10 cellular contexts compared by ENCODE assay signal in genomic region chr5:169301386-169301930, GRCh38. TPM values are rescaled to one million over a fixed set of nuclear protein-coding genes. Genes with fewer than 3 reads are reported as not detected.
A peak's percentile ranks its signal among the peaks of the same experiment; 100 is the strongest.
DNase-seq lines count a peak whose midpoint lies in the region; ATAC-seq, FAIRE-seq and TF ChIP-seq lines count a peak whose summit lies in the region.
"Had no signal": no experiment of that assay in that cellular context is flagged by ENCODE, and none has a peak within 500 bp of the region (broad histone marks: within the 10 kb centered on the region; RNA-seq: fewer than 3 reads in every experiment).

No MANE protein-coding gene starts in this region.

- TF ChIP-seq POLR2A in endothelial cell of umbilical vein (IDR thresholded peaks at IDR 0.05; ENCODE audit: low read depth, low read length) (no peak), thyroid gland (IDR thresholded peaks at IDR 0.05) (no peak)

- no peak overlapping the region for H2AK5ac ChIP-seq in mesendoderm (ENCODE audit: low read length)

- DNase-seq in NT2/D1 (ENCODE audit: low read depth, low spot score) (no peak), endothelial cell of umbilical vein (ENCODE audit: low read depth, low spot score) (no peak), mesendoderm (no peak), thyroid gland (peak; percentile 67 to 72), mucosa of gallbladder (ENCODE audit: low spot score) (no peak), GM19240 (ENCODE audit: insufficient read length, low spot score) (no peak)
- DNase-seq in stimulated activated CD4-positive, alpha-beta T cell treated with anti-CD3 and anti-CD28 coated beads, Interleukin-4, amount 100 ng/mL, for 1 hour, result no peak
- DNase-seq: activated CD8-positive, alpha-beta T cell treated with anti-CD3 and anti-CD28 coated beads, Interleukin-2, amount 10 ng/mL, durations not matched to agents 7 days and 5 days; central memory CD4-positive, alpha-beta T cell had no signal

- H3K27me3 ChIP-seq in NT2/D1 (ENCODE audit: insufficient read depth, insufficient read length) (peaks cover 8% of the 10 kb centered on the region), endothelial cell of umbilical vein (ENCODE audit: control insufficient read depth in 2 of 2, insufficient read depth in 2 of 2, low read length in 2 of 2) (peaks cover 21 to 36% of the 10 kb centered on the region in 2 experiments), mesendoderm (ENCODE audit: insufficient read depth, low read length, poor library complexity) (peaks cover 11% of the 10 kb centered on the region), thyroid gland (no peaks in the 10 kb centered on the region)

- no peak overlapping the region for H2BK120ac ChIP-seq in mesendoderm (ENCODE audit: low read depth, low read length)

- no peaks in the 10 kb centered on the region for H4K20me1 ChIP-seq in endothelial cell of umbilical vein (replicated peaks; ENCODE audit: control insufficient read depth, extremely low read depth, insufficient read depth, low read length)

- H3K4me3 ChIP-seq in NT2/D1 (ENCODE audit: insufficient read length, low read depth) (peak overlapping the region; percentile 23), endothelial cell of umbilical vein (replicated peaks in 1 of 3; ENCODE audit: insufficient read depth in 1 of 3, low read depth in 1 of 3, low read length in 3 of 3) (peak overlapping the region in 1 of 3 experiments; percentile 3), mesendoderm (ENCODE audit: low read length) (no peak overlapping the region), thyroid gland (replicated peaks in 1 of 3) (peak overlapping the region in 2 of 3 donors; percentile 50 to 64)

- peaks cover under 1% of the 10 kb centered on the region for H3K36me3 ChIP-seq in NT2/D1 (ENCODE audit: insufficient read depth, insufficient read length, low read length)
- H3K36me3 ChIP-seq in endothelial cell of umbilical vein (ENCODE audit: control insufficient read depth in 2 of 2, extremely low read depth in 1 of 2, insufficient read depth in 2 of 2, low read length in 2 of 2), result no peaks in the 10 kb centered on the region
- no peaks in the 10 kb centered on the region for H3K36me3 ChIP-seq in mesendoderm (ENCODE audit: control insufficient read depth, insufficient read depth, low read length)
- H3K36me3 ChIP-seq in thyroid gland, result no peaks in the 10 kb centered on the region

- intact Hi-C loops in endothelial cell of umbilical vein (cut with micrococcal nuclease) (loop anchor here (1.0 to 5.0 kb wide), 4 partner anchors 49 to 916 kb away; no protein-coding TSS in a partner anchor), thyroid gland (cut with DNase I) (loop anchor here (10.0 kb wide), 4 partner anchors 137 to 627 kb away; no protein-coding TSS in a partner anchor)

- no CpG with 5 or more reads among the region's 18 CpGs for WGBS in mesendoderm (ENCODE audit: extremely low coverage, insufficient coverage, low lambda C conversion rate)
- WGBS in thyroid gland, 2 donors, result 17 to 20% methylated on average over 17 to 18 of the region's 18 CpGs

- no peak overlapping the region for H2BK15ac ChIP-seq in mesendoderm (replicated peaks; ENCODE audit: low read depth)

- no peak overlapping the region for H3K4ac ChIP-seq in mesendoderm (ENCODE audit: low read depth, low read length)

- no peaks in the 10 kb centered on the region for H3K9me1 ChIP-seq in endothelial cell of umbilical vein (replicated peaks; ENCODE audit: control insufficient read depth, extremely low read depth, insufficient read depth, low read length)

- no peaks in the 10 kb centered on the region for H3K79me1 ChIP-seq in mesendoderm (ENCODE audit: low read length)

- H3K27ac ChIP-seq in endothelial cell of umbilical vein (ENCODE audit: insufficient read depth, low read depth, low read length) (no peak overlapping the region), mesendoderm (ENCODE audit: low read depth, low read length) (no peak overlapping the region), thyroid gland (peak overlapping the region in 2 of 3 donors; percentile 65 to 82)

- no peaks in the 10 kb centered on the region for H3K9me3 ChIP-seq in NT2/D1 (ENCODE audit: insufficient read depth, low read length)
- no peaks in the 10 kb centered on the region for H3K9me3 ChIP-seq in endothelial cell of umbilical vein (replicated peaks; ENCODE audit: control insufficient read depth, insufficient read depth, low read length)
- no peaks in the 10 kb centered on the region for H3K9me3 ChIP-seq in thyroid gland

- H3K4me1 ChIP-seq in NT2/D1 (ENCODE audit: insufficient read depth, insufficient read length) (peaks cover 3% of the 10 kb centered on the region), endothelial cell of umbilical vein (ENCODE audit: control insufficient read depth, extremely low read depth, insufficient read depth, low read length) (peaks cover 4% of the 10 kb centered on the region), mesendoderm (ENCODE audit: control insufficient read depth, low read depth, low read length) (no peaks in the 10 kb centered on the region), thyroid gland (peaks cover 0 to 8% of the 10 kb centered on the region in 2 donors)

- dilution Hi-C loops in endothelial cell of umbilical vein (cut with MboI; ENCODE audit: extremely low pct_ligation_motif_present, low sequenced_read_pairs), result no loop called here

- no peak overlapping the region for H3K23ac ChIP-seq in mesendoderm (ENCODE audit: low read length)

- H4K5ac ChIP-seq in mesendoderm (ENCODE audit: low read length), result no peak overlapping the region

- H2BK5ac ChIP-seq in mesendoderm (ENCODE audit: low read length), result no peak overlapping the region

- no peak overlapping the region for H3K18ac ChIP-seq in mesendoderm (ENCODE audit: low read length)

- CTCF ChIA-PET in endothelial cell of umbilical vein (lab: Charles Lee), result interaction anchor here (0.7 to 1.0 kb wide), 3 partner anchors 15 to 314 kb away, joined by 3 to 5 read pairs (median 3); no protein-coding TSS in a partner anchor

- H3K4me2 ChIP-seq in endothelial cell of umbilical vein (ENCODE audit: insufficient read depth, low read length), result peak overlapping the region; percentile 45
- peak overlapping the region; percentile 68 for H3K4me2 ChIP-seq in mesendoderm (ENCODE audit: low read length)

- FAIRE-seq in endothelial cell of umbilical vein (lab: Jason Lieb, UNC), result peak; percentile 15

- no TSS peak for BruUV-seq in endothelial cell of umbilical vein (replicated peaks; lab: Mats Ljungman, UMichigan)

- POLR2A ChIA-PET in endothelial cell of umbilical vein (lab: Charles Lee), result no interaction called here

- peak overlapping the region; percentile 66 for H2AFZ ChIP-seq in endothelial cell of umbilical vein (ENCODE audit: low read depth, low read length)

- H3K9ac ChIP-seq in NT2/D1 (ENCODE audit: insufficient read length, low read depth) (peak overlapping the region; percentile 59), endothelial cell of umbilical vein (replicated peaks; ENCODE audit: extremely low read depth, insufficient read depth, low read length) (no peak overlapping the region), mesendoderm (ENCODE audit: low read length) (peak overlapping the region; percentile 44)

- no peak for TF ChIP-seq CTCF in endothelial cell of umbilical vein (IDR thresholded peaks at IDR 0.05; ENCODE audit: extremely low read depth in 1 of 2, insufficient read depth in 1 of 2, low read depth in 1 of 2, low read length in 2 of 2)
- TF ChIP-seq CTCF in thyroid gland (IDR thresholded peaks at IDR 0.05), result no peak

- H4K8ac ChIP-seq in mesendoderm (ENCODE audit: low read depth, low read length), result no peak overlapping the region

- ATAC-seq in GM21381 (IDR thresholded peaks at IDR 0.05; ENCODE audit: unreplicated experiment), result no peak
- ATAC-seq: activated CD8-positive, alpha-beta T cell treated with anti-CD3 and anti-CD28 coated beads, Interleukin-2, amount 10 ng/mL, durations not matched to agents 7 days and 5 days had no signal

- no peaks in the 10 kb centered on the region for H3K79me2 ChIP-seq in endothelial cell of umbilical vein (ENCODE audit: control insufficient read depth, insufficient read depth, low read length)
- H3K79me2 ChIP-seq in mesendoderm (ENCODE audit: control insufficient read depth, insufficient read depth, low read length), result no peaks in the 10 kb centered on the region

- peak overlapping the region; percentile 69 for H3K56ac ChIP-seq in mesendoderm (ENCODE audit: low read length)

TF ChIP-seq in endothelial cell of umbilical vein, 7 proteins besides CTCF, POLR2A, EP300 and RAD21:
- TF ChIP-seq JUN (IDR thresholded peaks at IDR 0.05; ENCODE audit: borderline replicate concordance, insufficient read depth, insufficient read length, low read depth) (no peak), EZH2 (IDR thresholded peaks at IDR 0.05; ENCODE audit: borderline replicate concordance, low read depth, low read length, severe bottlenecking) (no peak), MYC (IDR thresholded peaks at IDR 0.05; ENCODE audit: low read depth, low read length) (no peak), GATA2 (IDR thresholded peaks at IDR 0.05; ENCODE audit: insufficient read depth, insufficient read length, low read depth, low read length) (no peak), POLR2AphosphoS5 (IDR thresholded peaks at IDR 0.05; ENCODE audit: insufficient read depth, low read depth, low read length) (no peak), FOS (IDR thresholded peaks at IDR 0.05; ENCODE audit: borderline replicate concordance, insufficient read depth, low read length) (no peak)
- TF ChIP-seq, protein P1, sequence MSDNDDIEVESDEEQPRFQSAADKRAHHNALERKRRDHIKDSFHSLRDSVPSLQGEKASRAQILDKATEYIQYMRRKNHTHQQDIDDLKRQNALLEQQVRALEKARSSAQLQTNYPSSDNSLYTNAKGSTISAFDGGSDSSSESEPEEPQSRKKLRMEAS (IDR thresholded peaks at IDR 0.05; ENCODE audit: insufficient read depth, insufficient read length), result no peak

RNA-seq across cellular contexts. Expression of gene SLIT3, which starts 0.5 kb away (rescaled TPM):
- total RNA-seq in endothelial cell of umbilical vein (0.02 and 1.0 TPM in 2 replicates), thyroid gland (10 to 100 TPM; 28.4 to 77.2 (median 63.8) TPM), mucosa of gallbladder (40.2 TPM)
- polyA plus RNA-seq in endothelial cell of umbilical vein, result 0.90 and 1.5 TPM in 2 replicates
- 0.66 and 0.80 TPM in 2 replicates for polyA plus RNA-seq in endothelial cell of umbilical vein (2011; cell fraction: cytosol; rRNA removed)
- polyA plus RNA-seq in endothelial cell of umbilical vein (2011; cell fraction: nucleus; rRNA removed), result 0.62 and 0.67 TPM in 2 replicates
- 0.16 and 1.1 TPM in 2 replicates for polyA plus RNA-seq in endothelial cell of umbilical vein (2012)
- 2.3 TPM in 2 replicates for polyA minus RNA-seq in endothelial cell of umbilical vein
- not detected for polyA minus RNA-seq in endothelial cell of umbilical vein (2011; cell fraction: cytosol; rRNA and poly(A)+ RNA removed)
- 0.91 and 0.96 TPM in 2 replicates for polyA minus RNA-seq in endothelial cell of umbilical vein (2011; cell fraction: nucleus; rRNA and poly(A)+ RNA removed)
- polyA plus RNA-seq in mesendoderm (2013, experiment 1 of 2), result 0.13 TPM
- polyA plus RNA-seq in mesendoderm (2013, experiment 2 of 2), result 0.10 TPM
- total RNA-seq: activated CD8-positive, alpha-beta T cell treated with anti-CD3 and anti-CD28 coated beads, Interleukin-2, amount 10 ng/mL, durations not matched to agents 7 days and 5 days had no signal

Comparison
In these comparisons a context has a peak if more than half of its experiments do, and no peak if none do; other contexts are left out.
1. DNase-seq: peak in thyroid gland (2 of 2); none in NT2/D1 (single experiment), endothelial cell of umbilical vein (single experiment), mesendoderm (single experiment), mucosa of gallbladder (single experiment), stimulated activated CD4-positive, alpha-beta T cell treated with anti-CD3 and anti-CD28 coated beads, Interleukin-4, amount 100 ng/mL, for 1 hour (single experiment) and GM19240 (single experiment).
2. H3K27ac ChIP-seq: peak in thyroid gland (2 of 3); none in endothelial cell of umbilical vein (single experiment) and mesendoderm (single experiment).
3. RNA of gene SLIT3, which starts 0.5 kb away (total RNA-seq): 28.4 to 77.2 TPM in thyroid gland and 40.2 TPM in mucosa of gallbladder (single experiment); 0.02 to 1.0 TPM in endothelial cell of umbilical vein; every median in the first group is over 10 times any median in the second.